Comparison of ENCODE assay signal across 1 cellular context in the genomic region with DNA sequence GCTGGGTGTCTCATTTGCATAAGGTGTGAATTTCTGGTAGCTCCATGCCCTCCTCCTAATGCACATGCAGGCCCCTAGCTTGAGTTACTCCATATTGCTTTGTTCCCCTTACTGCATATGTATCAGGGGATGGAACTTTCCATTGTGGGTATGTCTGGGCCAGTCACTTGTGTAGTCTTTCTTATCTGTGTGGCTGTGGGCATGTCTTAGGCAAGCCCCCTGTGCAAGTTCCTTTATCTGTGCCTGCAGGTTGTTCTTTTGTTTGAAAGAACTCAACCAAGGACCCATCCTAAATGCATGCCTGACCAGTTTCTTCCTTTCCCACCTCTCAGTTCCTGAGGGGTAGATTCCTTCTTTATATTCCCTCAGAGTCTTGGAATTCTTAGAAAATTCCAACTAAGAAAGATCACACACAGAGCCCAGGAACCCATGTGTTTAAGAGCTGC.
A peak's percentile ranks its signal among the peaks of the same experiment; 100 is the strongest.
TF ChIP-seq lines count a peak whose summit lies in the region.

No MANE protein-coding gene starts in this region.

TF ChIP-seq in K562, 482 proteins besides CTCF, POLR2A, EP300 and RAD21 (continued from another document and continues in another):
- TF ChIP-seq, protein P1, sequence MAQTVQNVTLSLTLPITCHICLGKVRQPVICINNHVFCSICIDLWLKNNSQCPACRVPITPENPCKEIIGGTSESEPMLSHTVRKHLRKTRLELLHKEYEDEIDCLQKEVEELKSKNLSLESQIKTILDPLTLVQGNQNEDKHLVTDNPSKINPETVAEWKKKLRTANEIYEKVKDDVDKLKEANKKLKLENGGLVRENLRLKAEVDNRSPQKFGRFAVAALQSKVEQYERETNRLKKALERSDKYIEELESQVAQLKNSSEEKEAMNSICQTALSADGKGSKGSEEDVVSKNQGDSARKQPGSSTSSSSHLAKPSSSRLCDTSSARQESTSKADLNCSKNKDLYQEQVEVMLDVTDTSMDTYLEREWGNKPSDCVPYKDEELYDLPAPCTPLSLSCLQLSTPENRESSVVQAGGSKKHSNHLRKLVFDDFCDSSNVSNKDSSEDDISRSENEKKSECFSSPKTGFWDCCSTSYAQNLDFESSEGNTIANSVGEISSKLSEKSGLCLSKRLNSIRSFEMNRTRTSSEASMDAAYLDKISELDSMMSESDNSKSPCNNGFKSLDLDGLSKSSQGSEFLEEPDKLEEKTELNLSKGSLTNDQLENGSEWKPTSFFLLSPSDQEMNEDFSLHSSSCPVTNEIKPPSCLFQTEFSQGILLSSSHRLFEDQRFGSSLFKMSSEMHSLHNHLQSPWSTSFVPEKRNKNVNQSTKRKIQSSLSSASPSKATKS (CRISPR knock-in tag; IDR thresholded peaks at IDR 0.05) = no peak
- TF ChIP-seq, protein P2, sequence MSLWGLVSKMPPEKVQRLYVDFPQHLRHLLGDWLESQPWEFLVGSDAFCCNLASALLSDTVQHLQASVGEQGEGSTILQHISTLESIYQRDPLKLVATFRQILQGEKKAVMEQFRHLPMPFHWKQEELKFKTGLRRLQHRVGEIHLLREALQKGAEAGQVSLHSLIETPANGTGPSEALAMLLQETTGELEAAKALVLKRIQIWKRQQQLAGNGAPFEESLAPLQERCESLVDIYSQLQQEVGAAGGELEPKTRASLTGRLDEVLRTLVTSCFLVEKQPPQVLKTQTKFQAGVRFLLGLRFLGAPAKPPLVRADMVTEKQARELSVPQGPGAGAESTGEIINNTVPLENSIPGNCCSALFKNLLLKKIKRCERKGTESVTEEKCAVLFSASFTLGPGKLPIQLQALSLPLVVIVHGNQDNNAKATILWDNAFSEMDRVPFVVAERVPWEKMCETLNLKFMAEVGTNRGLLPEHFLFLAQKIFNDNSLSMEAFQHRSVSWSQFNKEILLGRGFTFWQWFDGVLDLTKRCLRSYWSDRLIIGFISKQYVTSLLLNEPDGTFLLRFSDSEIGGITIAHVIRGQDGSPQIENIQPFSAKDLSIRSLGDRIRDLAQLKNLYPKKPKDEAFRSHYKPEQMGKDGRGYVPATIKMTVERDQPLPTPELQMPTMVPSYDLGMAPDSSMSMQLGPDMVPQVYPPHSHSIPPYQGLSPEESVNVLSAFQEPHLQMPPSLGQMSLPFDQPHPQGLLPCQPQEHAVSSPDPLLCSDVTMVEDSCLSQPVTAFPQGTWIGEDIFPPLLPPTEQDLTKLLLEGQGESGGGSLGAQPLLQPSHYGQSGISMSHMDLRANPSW (CRISPR knock-in tag; IDR thresholded peaks at IDR 0.05) = no peak
- no peak for TF ChIP-seq HNRNPH1 (optimal IDR thresholded peaks at IDR 0.05; ENCODE audit: low read depth, low read length)
- no peak for TF ChIP-seq CBX1 (IDR thresholded peaks at IDR 0.05; ENCODE audit: low read depth)
- TF ChIP-seq, protein P3, sequence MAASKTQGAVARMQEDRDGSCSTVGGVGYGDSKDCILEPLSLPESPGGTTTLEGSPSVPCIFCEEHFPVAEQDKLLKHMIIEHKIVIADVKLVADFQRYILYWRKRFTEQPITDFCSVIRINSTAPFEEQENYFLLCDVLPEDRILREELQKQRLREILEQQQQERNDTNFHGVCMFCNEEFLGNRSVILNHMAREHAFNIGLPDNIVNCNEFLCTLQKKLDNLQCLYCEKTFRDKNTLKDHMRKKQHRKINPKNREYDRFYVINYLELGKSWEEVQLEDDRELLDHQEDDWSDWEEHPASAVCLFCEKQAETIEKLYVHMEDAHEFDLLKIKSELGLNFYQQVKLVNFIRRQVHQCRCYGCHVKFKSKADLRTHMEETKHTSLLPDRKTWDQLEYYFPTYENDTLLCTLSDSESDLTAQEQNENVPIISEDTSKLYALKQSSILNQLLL (CRISPR knock-in tag; IDR thresholded peaks at IDR 0.05; ENCODE audit: borderline replicate concordance) = no peak
- TF ChIP-seq XRCC5 (IDR thresholded peaks at IDR 0.05; ENCODE audit: low read depth, low read length) = no peak
- no peak for TF ChIP-seq FOXA3 (CRISPR knock-in tag; conservative IDR thresholded peaks at IDR 0.05 in 1 of 2, IDR thresholded peaks at IDR 0.05 in 1 of 2)
- TF ChIP-seq CCAR2 (IDR thresholded peaks at IDR 0.05; ENCODE audit: low read depth, low read length) = no peak
- TF ChIP-seq ZNF41 (CRISPR knock-in tag; conservative IDR thresholded peaks at IDR 0.05) = peak; percentile 71; the same call in 1 of the 2 replicates
- TF ChIP-seq, protein P4, sequence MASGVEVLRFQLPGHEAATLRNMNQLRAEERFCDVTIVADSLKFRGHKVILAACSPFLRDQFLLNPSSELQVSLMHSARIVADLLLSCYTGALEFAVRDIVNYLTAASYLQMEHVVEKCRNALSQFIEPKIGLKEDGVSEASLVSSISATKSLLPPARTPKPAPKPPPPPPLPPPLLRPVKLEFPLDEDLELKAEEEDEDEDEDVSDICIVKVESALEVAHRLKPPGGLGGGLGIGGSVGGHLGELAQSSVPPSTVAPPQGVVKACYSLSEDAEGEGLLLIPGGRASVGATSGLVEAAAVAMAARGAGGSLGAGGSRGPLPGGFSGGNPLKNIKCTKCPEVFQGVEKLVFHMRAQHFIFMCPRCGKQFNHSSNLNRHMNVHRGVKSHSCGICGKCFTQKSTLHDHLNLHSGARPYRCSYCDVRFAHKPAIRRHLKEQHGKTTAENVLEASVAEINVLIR (CRISPR knock-in tag; IDR thresholded peaks at IDR 0.05) = 0 out of 2 replicates have a peak, but pooled peaks have one; percentile 7
- no peak for TF ChIP-seq GABPA (tag; conservative IDR thresholded peaks at IDR 0.05; ENCODE audit: low read depth)
- no peak for TF ChIP-seq BRCA1 (IDR thresholded peaks at IDR 0.05)
- no peak for TF ChIP-seq BRCA1 (CRISPR knock-in tag; IDR thresholded peaks at IDR 0.05)
- TF ChIP-seq HDAC2 (IDR thresholded peaks at IDR 0.05) = no peak
- no peak for TF ChIP-seq CBX8 (IDR thresholded peaks at IDR 0.05; ENCODE audit: borderline replicate concordance, extremely low read depth, low read depth, low read length, poor library complexity, severe bottlenecking)
- TF ChIP-seq, protein P5, sequence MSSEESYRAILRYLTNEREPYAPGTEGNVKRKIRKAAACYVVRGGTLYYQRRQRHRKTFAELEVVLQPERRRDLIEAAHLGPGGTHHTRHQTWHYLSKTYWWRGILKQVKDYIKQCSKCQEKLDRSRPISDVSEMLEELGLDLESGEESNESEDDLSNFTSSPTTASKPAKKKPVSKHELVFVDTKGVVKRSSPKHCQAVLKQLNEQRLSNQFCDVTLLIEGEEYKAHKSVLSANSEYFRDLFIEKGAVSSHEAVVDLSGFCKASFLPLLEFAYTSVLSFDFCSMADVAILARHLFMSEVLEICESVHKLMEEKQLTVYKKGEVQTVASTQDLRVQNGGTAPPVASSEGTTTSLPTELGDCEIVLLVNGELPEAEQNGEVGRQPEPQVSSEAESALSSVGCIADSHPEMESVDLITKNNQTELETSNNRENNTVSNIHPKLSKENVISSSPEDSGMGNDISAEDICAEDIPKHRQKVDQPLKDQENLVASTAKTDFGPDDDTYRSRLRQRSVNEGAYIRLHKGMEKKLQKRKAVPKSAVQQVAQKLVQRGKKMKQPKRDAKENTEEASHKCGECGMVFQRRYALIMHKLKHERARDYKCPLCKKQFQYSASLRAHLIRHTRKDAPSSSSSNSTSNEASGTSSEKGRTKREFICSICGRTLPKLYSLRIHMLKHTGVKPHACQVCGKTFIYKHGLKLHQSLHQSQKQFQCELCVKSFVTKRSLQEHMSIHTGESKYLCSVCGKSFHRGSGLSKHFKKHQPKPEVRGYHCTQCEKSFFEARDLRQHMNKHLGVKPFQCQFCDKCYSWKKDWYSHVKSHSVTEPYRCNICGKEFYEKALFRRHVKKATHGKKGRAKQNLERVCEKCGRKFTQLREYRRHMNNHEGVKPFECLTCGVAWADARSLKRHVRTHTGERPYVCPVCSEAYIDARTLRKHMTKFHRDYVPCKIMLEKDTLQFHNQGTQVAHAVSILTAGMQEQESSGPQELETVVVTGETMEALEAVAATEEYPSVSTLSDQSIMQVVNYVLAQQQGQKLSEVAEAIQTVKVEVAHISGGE (CRISPR knock-in tag; IDR thresholded peaks at IDR 0.05) = peak in 1 of 3 experiments; percentile 59; a peak in 2 of 6 replicates
- TF ChIP-seq SAP30 (IDR thresholded peaks at IDR 0.05; ENCODE audit: borderline replicate concordance, insufficient read depth, low read depth, low read length, poor library complexity, severe bottlenecking) = no peak
- TF ChIP-seq JUN (IDR thresholded peaks at IDR 0.05; ENCODE audit: borderline replicate concordance, low read depth, low read length) = no peak
- no peak for TF ChIP-seq JUN (CRISPR knock-in tag; IDR thresholded peaks at IDR 0.05; ENCODE audit: borderline replicate concordance)
- no peak for TF ChIP-seq MTA2 (IDR thresholded peaks at IDR 0.05; ENCODE audit: low read depth)
- TF ChIP-seq CREBBP (IDR thresholded peaks at IDR 0.05; ENCODE audit: low read depth, low read length) = no peak
- TF ChIP-seq, protein P6, sequence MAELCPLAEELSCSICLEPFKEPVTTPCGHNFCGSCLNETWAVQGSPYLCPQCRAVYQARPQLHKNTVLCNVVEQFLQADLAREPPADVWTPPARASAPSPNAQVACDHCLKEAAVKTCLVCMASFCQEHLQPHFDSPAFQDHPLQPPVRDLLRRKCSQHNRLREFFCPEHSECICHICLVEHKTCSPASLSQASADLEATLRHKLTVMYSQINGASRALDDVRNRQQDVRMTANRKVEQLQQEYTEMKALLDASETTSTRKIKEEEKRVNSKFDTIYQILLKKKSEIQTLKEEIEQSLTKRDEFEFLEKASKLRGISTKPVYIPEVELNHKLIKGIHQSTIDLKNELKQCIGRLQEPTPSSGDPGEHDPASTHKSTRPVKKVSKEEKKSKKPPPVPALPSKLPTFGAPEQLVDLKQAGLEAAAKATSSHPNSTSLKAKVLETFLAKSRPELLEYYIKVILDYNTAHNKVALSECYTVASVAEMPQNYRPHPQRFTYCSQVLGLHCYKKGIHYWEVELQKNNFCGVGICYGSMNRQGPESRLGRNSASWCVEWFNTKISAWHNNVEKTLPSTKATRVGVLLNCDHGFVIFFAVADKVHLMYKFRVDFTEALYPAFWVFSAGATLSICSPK (IDR thresholded peaks at IDR 0.05; ENCODE audit: borderline replicate concordance) = no peak
- no peak for TF ChIP-seq FOXK2 (conservative IDR thresholded peaks at IDR 0.05 in 1 of 2, IDR thresholded peaks at IDR 0.05 in 1 of 2; ENCODE audit: low read depth in 2 of 2)
- TF ChIP-seq MTA1 (IDR thresholded peaks at IDR 0.05; ENCODE audit: borderline replicate concordance) = no peak
- no peak for TF ChIP-seq RBFOX2 (IDR thresholded peaks at IDR 0.05; ENCODE audit: low read depth, low read length)
- TF ChIP-seq, protein P7, sequence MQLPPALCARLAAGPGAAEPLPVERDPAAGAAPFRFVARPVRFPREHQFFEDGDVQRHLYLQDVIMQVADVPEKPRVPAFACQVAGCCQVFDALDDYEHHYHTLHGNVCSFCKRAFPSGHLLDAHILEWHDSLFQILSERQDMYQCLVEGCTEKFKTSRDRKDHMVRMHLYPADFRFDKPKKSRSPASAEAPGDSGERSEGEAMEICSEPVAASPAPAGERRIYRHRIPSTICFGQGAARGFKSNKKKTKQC (CRISPR knock-in tag; IDR thresholded peaks at IDR 0.05) = no peak
- TF ChIP-seq, protein P8, sequence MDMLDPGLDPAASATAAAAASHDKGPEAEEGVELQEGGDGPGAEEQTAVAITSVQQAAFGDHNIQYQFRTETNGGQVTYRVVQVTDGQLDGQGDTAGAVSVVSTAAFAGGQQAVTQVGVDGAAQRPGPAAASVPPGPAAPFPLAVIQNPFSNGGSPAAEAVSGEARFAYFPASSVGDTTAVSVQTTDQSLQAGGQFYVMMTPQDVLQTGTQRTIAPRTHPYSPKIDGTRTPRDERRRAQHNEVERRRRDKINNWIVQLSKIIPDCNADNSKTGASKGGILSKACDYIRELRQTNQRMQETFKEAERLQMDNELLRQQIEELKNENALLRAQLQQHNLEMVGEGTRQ (CRISPR knock-in tag; IDR thresholded peaks at IDR 0.05) = no peak
- no peak for TF ChIP-seq MCM5 (IDR thresholded peaks at IDR 0.05; ENCODE audit: low read depth)
- TF ChIP-seq ZNF143 (CRISPR knock-in tag; IDR thresholded peaks at IDR 0.05) = no peak
- TF ChIP-seq HNRNPLL (IDR thresholded peaks at IDR 0.05; ENCODE audit: low read depth, low read length, poor library complexity, severe bottlenecking) = no peak
- TF ChIP-seq PML (IDR thresholded peaks at IDR 0.05; ENCODE audit: low read length) = no peak
- no peak for TF ChIP-seq PPARD (CRISPR knock-in tag; IDR thresholded peaks at IDR 0.05)
- TF ChIP-seq NCOA6 (IDR thresholded peaks at IDR 0.05) = no peak
- TF ChIP-seq TBP (optimal IDR thresholded peaks at IDR 0.05; ENCODE audit: low read depth, low read length) = no peak
- no peak for TF ChIP-seq ZSCAN29 (IDR thresholded peaks at IDR 0.05)
- TF ChIP-seq NONO (IDR thresholded peaks at IDR 0.05; ENCODE audit: low read depth in 2 of 2, low read length in 1 of 2) = no peak
- TF ChIP-seq, protein P9, sequence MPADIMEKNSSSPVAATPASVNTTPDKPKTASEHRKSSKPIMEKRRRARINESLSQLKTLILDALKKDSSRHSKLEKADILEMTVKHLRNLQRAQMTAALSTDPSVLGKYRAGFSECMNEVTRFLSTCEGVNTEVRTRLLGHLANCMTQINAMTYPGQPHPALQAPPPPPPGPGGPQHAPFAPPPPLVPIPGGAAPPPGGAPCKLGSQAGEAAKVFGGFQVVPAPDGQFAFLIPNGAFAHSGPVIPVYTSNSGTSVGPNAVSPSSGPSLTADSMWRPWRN (IDR thresholded peaks at IDR 0.05; ENCODE audit: low read depth) = no peak
- TF ChIP-seq PHF20 (IDR thresholded peaks at IDR 0.05; ENCODE audit: partially characterized antibody) = no peak
- no peak for TF ChIP-seq RCOR1 (IDR thresholded peaks at IDR 0.05; ENCODE audit: borderline replicate concordance in 1 of 2, low read depth in 2 of 2, low read length in 2 of 2)
- TF ChIP-seq NR1H2 (CRISPR knock-in tag; IDR thresholded peaks at IDR 0.05) = no peak
- no peak for TF ChIP-seq CHD2 (IDR thresholded peaks at IDR 0.05; ENCODE audit: low read depth, low read length)
- TF ChIP-seq EZH2 (IDR thresholded peaks at IDR 0.05; ENCODE audit: borderline replicate concordance, low read depth, low read length) = no peak
- TF ChIP-seq, protein P10, sequence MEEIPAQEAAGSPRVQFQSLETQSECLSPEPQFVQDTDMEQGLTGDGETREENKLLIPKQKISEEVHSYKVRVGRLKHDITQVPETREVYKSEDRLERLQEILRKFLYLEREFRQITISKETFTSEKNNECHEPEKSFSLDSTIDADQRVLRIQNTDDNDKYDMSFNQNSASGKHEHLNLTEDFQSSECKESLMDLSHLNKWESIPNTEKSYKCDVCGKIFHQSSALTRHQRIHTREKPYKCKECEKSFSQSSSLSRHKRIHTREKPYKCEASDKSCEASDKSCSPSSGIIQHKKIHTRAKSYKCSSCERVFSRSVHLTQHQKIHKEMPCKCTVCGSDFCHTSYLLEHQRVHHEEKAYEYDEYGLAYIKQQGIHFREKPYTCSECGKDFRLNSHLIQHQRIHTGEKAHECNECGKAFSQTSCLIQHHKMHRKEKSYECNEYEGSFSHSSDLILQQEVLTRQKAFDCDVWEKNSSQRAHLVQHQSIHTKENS (CRISPR knock-in tag; IDR thresholded peaks at IDR 0.05) = no peak
- peak; percentile 32; the same call in 1 of the 2 replicates for TF ChIP-seq ZNF324 (CRISPR knock-in tag; IDR thresholded peaks at IDR 0.05)
- no peak for TF ChIP-seq ZNF174 (CRISPR knock-in tag; IDR thresholded peaks at IDR 0.05)
- TF ChIP-seq ZNF780A (CRISPR knock-in tag; IDR thresholded peaks at IDR 0.05) = no peak
- no peak for TF ChIP-seq CTBP1 (IDR thresholded peaks at IDR 0.05; ENCODE audit: borderline replicate concordance)
- no peak for TF ChIP-seq DIDO1 (tag; IDR thresholded peaks at IDR 0.05; ENCODE audit: low read depth)
- TF ChIP-seq ZNF133 (CRISPR knock-in tag; IDR thresholded peaks at IDR 0.05) = no peak
